ENCODE assay signal across 21 cellular contexts in the genomic region with DNA sequence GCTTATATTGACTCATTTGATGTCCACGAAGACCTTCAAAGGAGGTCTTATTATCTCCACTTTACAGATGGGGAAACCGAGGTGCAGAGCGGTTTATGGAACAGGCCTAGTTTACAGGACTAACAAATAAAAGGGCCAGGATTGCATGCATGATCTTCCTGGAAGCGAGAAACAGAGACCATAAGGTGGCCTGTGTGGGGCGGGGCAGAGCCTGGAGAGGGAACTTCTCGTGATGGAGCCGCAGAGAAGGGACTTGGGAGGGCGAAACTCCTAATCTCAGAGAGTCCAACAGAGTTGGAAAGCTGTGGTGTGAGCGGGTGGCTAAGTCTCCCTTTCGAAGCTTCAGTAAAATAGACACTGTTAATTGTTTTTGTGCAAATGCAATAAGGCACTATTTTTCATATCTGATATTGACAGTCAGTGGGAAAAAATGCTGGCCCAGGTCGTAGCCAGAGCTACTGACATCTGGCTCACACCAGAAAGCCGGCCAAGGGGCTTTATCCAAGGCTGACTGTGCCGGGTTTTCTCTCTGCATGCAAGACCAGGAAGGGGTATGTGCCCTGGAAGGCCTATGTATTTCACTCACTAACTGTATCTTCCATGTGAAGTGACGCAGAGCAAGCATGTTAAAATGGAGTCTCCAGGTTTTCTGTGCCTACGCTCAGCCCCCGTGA. TPM values are rescaled to one million over a fixed set of nuclear protein-coding genes. Genes with fewer than 3 reads are reported as not detected.
A peak's percentile ranks its signal among the peaks of the same experiment; 100 is the strongest.
DNase-seq lines count a peak whose midpoint lies in the region; ATAC-seq and TF ChIP-seq lines count a peak whose summit lies in the region.
"Had no signal": no experiment of that assay in that cellular context is flagged by ENCODE, and none has a peak within 500 bp of the region (broad histone marks: within the 10 kb centered on the region; RNA-seq: fewer than 3 reads in every experiment).

No MANE protein-coding gene starts in this region.

- peaks cover 68 to 87% (median 82%) of the 10 kb centered on the region in 11 experiments for H4K20me1 ChIP-seq in BLaER1 treated with 17β-estradiol and CSF1 and Interleukin-3, amounts not matched to agents 10 nM and 100 nM

- DNase-seq in CD8-positive, alpha-beta memory T cell, result no peak
- no peak for DNase-seq in activated T-helper 1 cell treated with anti-CD3 and anti-CD28 coated beads, Interleukin-12 subunit alpha, Interleukin-12 subunit beta, Interleukin-2, Interleukin-4 antibody, amounts not matched to agents 30 ng/mL and 10 ng/mL and 1 ng/mL, durations not matched to agents 14 hours and 24 hours and 36 hours (ENCODE audit: low spot score)
- DNase-seq in naive thymus-derived CD8-positive, alpha-beta T cell, result no peak
- no peak for DNase-seq in WTC11 (ENCODE audit: low spot score)
- DNase-seq: activated CD4-positive, alpha-beta memory T cell treated with anti-CD3 and anti-CD28 coated beads for 36 hours; activated naive CD8-positive, alpha-beta T cell treated with anti-CD3 and anti-CD28 coated beads, Interleukin-2, amount 50 U/mL, for 24 hours; central memory CD4-positive, alpha-beta T cell; KG1; kidney glomerular epithelial cell; NCI-H187 treated with DMSO at 0.1 percent for 48 hours; NCI-H526 treated with DMSO at 0.1 percent for 48 hours; T1000 had no signal

- POLR2A ChIA-PET in CD8-positive, alpha-beta memory T cell (lab: Charles Lee), result no interaction called here
- POLR2A ChIA-PET in naive thymus-derived CD8-positive, alpha-beta T cell (lab: Charles Lee), result interaction anchor here (0.7 to 2.4 kb wide), 7 partner anchors 9 to 77 kb away, joined by 3 to 11 read pairs (median 5); no protein-coding TSS in a partner anchor
- POLR2A ChIA-PET in WTC11 (lab: Charles Lee), result no interaction called here

- H3K27me3 ChIP-seq in BLaER1 treated with 17β-estradiol and CSF1 and Interleukin-3, amounts not matched to agents 10 nM and 100 nM, result no peaks in the 10 kb centered on the region
- no peaks in the 10 kb centered on the region for H3K27me3 ChIP-seq in CD8-positive, alpha-beta memory T cell (ENCODE audit: insufficient read depth, low read length, poor library complexity, severe bottlenecking)
- H3K27me3 ChIP-seq: heart left ventricle, vagina had no signal

- peaks cover 54 to 74% (median 69%) of the 10 kb centered on the region in 3 donors for H3K4me1 Mint-ChIP-seq in CD8-positive, alpha-beta memory T cell
- H3K4me1 Mint-ChIP-seq in activated T-helper 1 cell treated with anti-CD3 and anti-CD28 coated beads, Interleukin-12 subunit alpha, Interleukin-12 subunit beta, Interleukin-2, Interleukin-4 antibody, amounts not matched to agents 30 ng/mL and 10 ng/mL and 1 ng/mL, durations not matched to agents 14 hours and 24 hours and 36 hours (ENCODE audit: low read depth), result peaks cover 64% of the 10 kb centered on the region
- peaks cover 33 to 75% (median 68%) of the 10 kb centered on the region in 4 donors for H3K4me1 Mint-ChIP-seq in naive thymus-derived CD8-positive, alpha-beta T cell
- H3K4me1 Mint-ChIP-seq in WTC11, result peaks cover 16% of the 10 kb centered on the region

- peaks cover 0 to 79% (median 8%) of the 10 kb centered on the region in 3 donors for H3K36me3 Mint-ChIP-seq in CD8-positive, alpha-beta memory T cell
- peaks cover 32% of the 10 kb centered on the region for H3K36me3 Mint-ChIP-seq in activated T-helper 1 cell treated with anti-CD3 and anti-CD28 coated beads, Interleukin-12 subunit alpha, Interleukin-12 subunit beta, Interleukin-2, Interleukin-4 antibody, amounts not matched to agents 30 ng/mL and 10 ng/mL and 1 ng/mL, durations not matched to agents 14 hours and 24 hours and 36 hours (ENCODE audit: low read depth)
- H3K36me3 Mint-ChIP-seq in naive thymus-derived CD8-positive, alpha-beta T cell, result peaks cover 0 to 47% (median 11%) of the 10 kb centered on the region in 3 donors
- no peaks in the 10 kb centered on the region for H3K36me3 Mint-ChIP-seq in WTC11

- TF ChIP-seq CTCF in WTC11 (IDR thresholded peaks at IDR 0.05), result no peak

- H3K4me2 ChIP-seq in BLaER1 treated with 17β-estradiol and CSF1 and Interleukin-3, amounts not matched to agents 10 nM and 100 nM, result peak overlapping the region; percentile 86 to 100 (median 98)

- H3K9me3 Mint-ChIP-seq in CD8-positive, alpha-beta memory T cell, result peaks cover 0 to 1% (median 0%) of the 10 kb centered on the region in 5 donors
- H3K9me3 Mint-ChIP-seq in activated T-helper 1 cell treated with anti-CD3 and anti-CD28 coated beads, Interleukin-12 subunit alpha, Interleukin-12 subunit beta, Interleukin-2, Interleukin-4 antibody, amounts not matched to agents 30 ng/mL and 10 ng/mL and 1 ng/mL, durations not matched to agents 14 hours and 24 hours and 36 hours, result no peaks in the 10 kb centered on the region
- H3K9me3 Mint-ChIP-seq in naive thymus-derived CD8-positive, alpha-beta T cell, result no peaks in the 10 kb centered on the region
- no peaks in the 10 kb centered on the region for H3K9me3 Mint-ChIP-seq in WTC11
- H3K9me3 Mint-ChIP-seq: activated CD4-positive, alpha-beta memory T cell treated with anti-CD3 and anti-CD28 coated beads for 36 hours; activated naive CD8-positive, alpha-beta T cell treated with anti-CD3 and anti-CD28 coated beads, Interleukin-2, amount 50 U/mL, for 24 hours had no signal

- H3K4me3 ChIP-seq in BLaER1 treated with 17β-estradiol and CSF1 and Interleukin-3, amounts not matched to agents 10 nM and 100 nM, result peak overlapping the region in 3 of 10 experiments; percentile 85 to 93 (median 92); a peak in 2 of 20 replicates
- peak overlapping the region; percentile 100 for H3K4me3 ChIP-seq in CD8-positive, alpha-beta memory T cell (ENCODE audit: low read length)
- H3K4me3 ChIP-seq: vagina had no signal

- ATAC-seq in naive thymus-derived CD8-positive, alpha-beta T cell, result no peak
- ATAC-seq in GM19397 (IDR thresholded peaks at IDR 0.05; ENCODE audit: unreplicated experiment) (no peak), HG03342 (IDR thresholded peaks at IDR 0.05; ENCODE audit: unreplicated experiment) (no peak), WTC11 (no peak)
- ATAC-seq: activated naive CD8-positive, alpha-beta T cell treated with anti-CD3 and anti-CD28 coated beads, Interleukin-2, amount 50 U/mL, for 24 hours; heart left ventricle had no signal

- peak overlapping the region; percentile 46 to 99 (median 78) for H3K27ac Mint-ChIP-seq in CD8-positive, alpha-beta memory T cell
- H3K27ac Mint-ChIP-seq in activated T-helper 1 cell treated with anti-CD3 and anti-CD28 coated beads, Interleukin-12 subunit alpha, Interleukin-12 subunit beta, Interleukin-2, Interleukin-4 antibody, amounts not matched to agents 30 ng/mL and 10 ng/mL and 1 ng/mL, durations not matched to agents 14 hours and 24 hours and 36 hours, result peak overlapping the region; percentile 1
- H3K27ac Mint-ChIP-seq in naive thymus-derived CD8-positive, alpha-beta T cell, result peak overlapping the region in 9 of 10 donors; percentile 32 to 85 (median 76)
- no peak overlapping the region for H3K27ac Mint-ChIP-seq in WTC11
- H3K27ac Mint-ChIP-seq: activated CD4-positive, alpha-beta memory T cell treated with anti-CD3 and anti-CD28 coated beads for 36 hours; activated naive CD8-positive, alpha-beta T cell treated with anti-CD3 and anti-CD28 coated beads, Interleukin-2, amount 50 U/mL, for 24 hours had no signal

- peak overlapping the region in 4 of 11 experiments; percentile 88 to 92 (median 90); a peak in 3 of 22 replicates for H3K9ac ChIP-seq in BLaER1 treated with 17β-estradiol and CSF1 and Interleukin-3, amounts not matched to agents 10 nM and 100 nM

- H3K4me3 Mint-ChIP-seq in CD8-positive, alpha-beta memory T cell, result peak overlapping the region; percentile 54 to 98 (median 95)
- no peak overlapping the region for H3K4me3 Mint-ChIP-seq in activated T-helper 1 cell treated with anti-CD3 and anti-CD28 coated beads, Interleukin-12 subunit alpha, Interleukin-12 subunit beta, Interleukin-2, Interleukin-4 antibody, amounts not matched to agents 30 ng/mL and 10 ng/mL and 1 ng/mL, durations not matched to agents 14 hours and 24 hours and 36 hours
- peak overlapping the region; percentile 36 to 99 (median 91) for H3K4me3 Mint-ChIP-seq in naive thymus-derived CD8-positive, alpha-beta T cell
- no peak overlapping the region for H3K4me3 Mint-ChIP-seq in WTC11
- H3K4me3 Mint-ChIP-seq: activated CD4-positive, alpha-beta memory T cell treated with anti-CD3 and anti-CD28 coated beads for 36 hours had no signal

- CTCF ChIA-PET in CD8-positive, alpha-beta memory T cell (lab: Charles Lee), result interaction anchor here (0.7 to 2.7 kb wide), 5 partner anchors 10 to 176 kb away, joined by 3 to 12 read pairs (median 8); no protein-coding TSS in a partner anchor
- CTCF ChIA-PET in WTC11 (lab: Charles Lee), result interaction anchor here (0.6 to 1.4 kb wide), 4 partner anchors 10 to 178 kb away, joined by 3 to 4 read pairs (median 4); no protein-coding TSS in a partner anchor

- peaks cover 0 to 14% (median 0%) of the 10 kb centered on the region in 11 experiments; a peak in 9 of 22 replicates for H3K9me3 ChIP-seq in BLaER1 treated with 17β-estradiol and CSF1 and Interleukin-3, amounts not matched to agents 10 nM and 100 nM (replicated peaks in 1 of 11)
- no peaks in the 10 kb centered on the region for H3K9me3 ChIP-seq in CD8-positive, alpha-beta memory T cell (ENCODE audit: low read length)
- H3K9me3 ChIP-seq: heart left ventricle, vagina had no signal

- peaks cover 38 to 74% (median 58%) of the 10 kb centered on the region in 11 experiments for H3K36me3 ChIP-seq in BLaER1 treated with 17β-estradiol and CSF1 and Interleukin-3, amounts not matched to agents 10 nM and 100 nM
- H3K36me3 ChIP-seq in CD8-positive, alpha-beta memory T cell (ENCODE audit: insufficient read depth, low read length), result peaks cover 19% of the 10 kb centered on the region
- H3K36me3 ChIP-seq: vagina had no signal

- peaks cover 60 to 76% (median 70%) of the 10 kb centered on the region in 10 experiments for H3K4me1 ChIP-seq in BLaER1 treated with 17β-estradiol and CSF1 and Interleukin-3, amounts not matched to agents 10 nM and 100 nM
- H3K4me1 ChIP-seq in CD8-positive, alpha-beta memory T cell (ENCODE audit: insufficient read depth, low read length), result peaks cover 67% of the 10 kb centered on the region

- no peaks in the 10 kb centered on the region for H3K27me3 Mint-ChIP-seq in CD8-positive, alpha-beta memory T cell
- no peaks in the 10 kb centered on the region for H3K27me3 Mint-ChIP-seq in activated T-helper 1 cell treated with anti-CD3 and anti-CD28 coated beads, Interleukin-12 subunit alpha, Interleukin-12 subunit beta, Interleukin-2, Interleukin-4 antibody, amounts not matched to agents 30 ng/mL and 10 ng/mL and 1 ng/mL, durations not matched to agents 14 hours and 24 hours and 36 hours (ENCODE audit: insufficient read depth)
- no peaks in the 10 kb centered on the region for H3K27me3 Mint-ChIP-seq in naive thymus-derived CD8-positive, alpha-beta T cell
- H3K27me3 Mint-ChIP-seq in WTC11 (ENCODE audit: low read depth), result no peaks in the 10 kb centered on the region
- H3K27me3 Mint-ChIP-seq: activated CD4-positive, alpha-beta memory T cell treated with anti-CD3 and anti-CD28 coated beads for 36 hours; activated naive CD8-positive, alpha-beta T cell treated with anti-CD3 and anti-CD28 coated beads, Interleukin-2, amount 50 U/mL, for 24 hours had no signal

- H3K27ac ChIP-seq in BLaER1 treated with 17β-estradiol and CSF1 and Interleukin-3, amounts not matched to agents 10 nM and 100 nM, result peak overlapping the region in 3 of 11 experiments; percentile 32 to 98 (median 50); a peak in 2 of 22 replicates
- no peak overlapping the region for H3K27ac ChIP-seq in CD8-positive, alpha-beta memory T cell (ENCODE audit: low read depth, low read length)
- H3K27ac ChIP-seq: vagina had no signal

- intact Hi-C loops in activated T-helper 1 cell treated with anti-CD3 and anti-CD28 coated beads, Interleukin-12 subunit alpha, Interleukin-12 subunit beta, Interleukin-2, Interleukin-4 antibody, amounts not matched to agents 30 ng/mL and 10 ng/mL and 1 ng/mL, durations not matched to agents 14 hours and 24 hours and 36 hours (cut with micrococcal nuclease), result no loop called here

RNA-seq across cellular contexts. Expression of a gene that starts 4.5 kb away (rescaled TPM):
- 10 to 100 TPM; 49.3 to 51.0 TPM for total RNA-seq in CD8-positive, alpha-beta memory T cell
- 146 TPM for polyA plus RNA-seq in CD8-positive, alpha-beta memory T cell
- total RNA-seq in activated T-helper 1 cell treated with anti-CD3 and anti-CD28 coated beads, Interleukin-12 subunit alpha, Interleukin-12 subunit beta, Interleukin-2, Interleukin-4 antibody, amounts not matched to agents 30 ng/mL and 10 ng/mL and 1 ng/mL, durations not matched to agents 14 hours and 24 hours and 36 hours, result 60.9 and 61.2 TPM in 2 replicates
- total RNA-seq in naive thymus-derived CD8-positive, alpha-beta T cell, result 100 to 1,000 TPM; 123 to 124 TPM
- polyA plus RNA-seq in naive thymus-derived CD8-positive, alpha-beta T cell, result 10 to 100 TPM; 36.4 to 88.3 (median 44.7) TPM
- 17.2 to 23.7 TPM (median 22.3 TPM) in 3 replicates for total RNA-seq in WTC11 (2021)

RNA-seq across cellular contexts. Expression of a gene that starts 32.2 kb away (rescaled TPM):
- total RNA-seq in CD8-positive, alpha-beta memory T cell, result not detected
- not detected for polyA plus RNA-seq in CD8-positive, alpha-beta memory T cell
- not detected in 2 replicates for total RNA-seq in activated T-helper 1 cell treated with anti-CD3 and anti-CD28 coated beads, Interleukin-12 subunit alpha, Interleukin-12 subunit beta, Interleukin-2, Interleukin-4 antibody, amounts not matched to agents 30 ng/mL and 10 ng/mL and 1 ng/mL, durations not matched to agents 14 hours and 24 hours and 36 hours
- not detected for total RNA-seq in naive thymus-derived CD8-positive, alpha-beta T cell
- polyA plus RNA-seq in naive thymus-derived CD8-positive, alpha-beta T cell, result not detected
- not detected in 3 replicates for total RNA-seq in WTC11 (2021)
- total RNA-seq: activated CD4-positive, alpha-beta memory T cell treated with anti-CD3 and anti-CD28 coated beads for 36 hours; epithelial cell of proximal tubule; G401; heart left ventricle; renal cortical epithelial cell; RPMI7951; vagina had no signal
- polyA plus RNA-seq: heart left ventricle had no signal

RNA-seq across cellular contexts. Expression of a gene that starts 51.6 kb away (rescaled TPM):
- total RNA-seq in CD8-positive, alpha-beta memory T cell, result under 1 TPM in 1 of 2 experiments, not detected in 1; 0.38 TPM
- polyA plus RNA-seq in CD8-positive, alpha-beta memory T cell, result not detected
- 0.21 TPM in 1 of 2 replicates, not detected in the other for total RNA-seq in activated T-helper 1 cell treated with anti-CD3 and anti-CD28 coated beads, Interleukin-12 subunit alpha, Interleukin-12 subunit beta, Interleukin-2, Interleukin-4 antibody, amounts not matched to agents 30 ng/mL and 10 ng/mL and 1 ng/mL, durations not matched to agents 14 hours and 24 hours and 36 hours
- total RNA-seq in naive thymus-derived CD8-positive, alpha-beta T cell, result not detected
- not detected for polyA plus RNA-seq in naive thymus-derived CD8-positive, alpha-beta T cell
- 4.5 to 6.6 TPM (median 5.4 TPM) in 3 replicates for total RNA-seq in WTC11 (2021)

Comparison
In these comparisons a context has a peak if more than half of its experiments do, and no peak if none do; other contexts are left out.
1. H3K4me3 Mint-ChIP-seq: peak in CD8-positive, alpha-beta memory T cell (7 of 7) and naive thymus-derived CD8-positive, alpha-beta T cell (10 of 10); none in activated T-helper 1 cell treated with anti-CD3 and anti-CD28 coated beads, Interleukin-12 subunit alpha, Interleukin-12 subunit beta, Interleukin-2, Interleukin-4 antibody, amounts not matched to agents 30 ng/mL and 10 ng/mL and 1 ng/mL, durations not matched to agents 14 hours and 24 hours and 36 hours (single experiment) and WTC11 (single experiment).